In the genomic region with DNA sequence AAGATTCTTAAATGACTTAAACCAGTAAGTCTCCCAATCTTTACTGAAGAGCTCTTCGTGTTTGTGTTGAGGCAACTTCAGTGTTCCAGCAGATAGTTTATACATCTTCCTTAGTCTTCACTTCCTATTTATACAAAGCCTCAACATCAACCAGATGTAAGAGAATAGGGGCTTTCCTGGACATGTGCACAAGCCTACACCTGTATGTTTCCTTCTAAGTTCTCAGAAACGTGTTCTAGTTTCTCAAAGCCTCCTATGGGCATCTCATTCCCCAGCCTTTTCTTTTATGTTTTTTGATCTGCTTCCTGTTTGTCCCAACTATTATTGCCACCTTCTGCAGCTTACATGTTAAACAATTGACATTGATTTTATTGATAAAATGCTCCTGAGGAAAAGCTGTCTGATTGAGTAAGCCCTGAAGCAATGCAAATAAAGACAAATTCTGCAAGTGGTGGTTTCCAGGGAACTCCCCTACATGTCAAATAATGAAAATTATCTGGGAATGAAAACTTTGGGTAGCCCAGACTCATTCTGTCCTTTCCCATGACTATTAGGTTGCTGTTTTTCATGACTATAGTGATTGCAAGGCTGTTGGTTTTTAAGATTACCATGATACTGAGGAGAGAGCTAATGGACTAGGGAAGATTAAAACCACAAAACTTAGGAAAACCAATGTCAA, we compare ENCODE assay signal across 9 cellular contexts.
DNase-seq lines count a peak whose midpoint lies in the region; ATAC-seq and TF ChIP-seq lines count a peak whose summit lies in the region.
"Had no signal": no experiment of that assay in that cellular context is flagged by ENCODE, and none has a peak within 500 bp of the region (broad histone marks: within the 10 kb centered on the region; RNA-seq: fewer than 3 reads in every experiment).

No MANE protein-coding gene starts in this region.

- H3K27me3 Mint-ChIP-seq in stimulated activated naive CD8-positive, alpha-beta T cell treated with anti-CD3 and anti-CD28 coated beads, Interleukin-15, amount 100 ng/mL, for 72 hours, result peaks cover 7% of the 10 kb centered on the region

- DNase-seq in mammary epithelial cell (peak; percentile 38), breast epithelium (ENCODE audit: low spot score in 2 of 2) (no peak), coronary artery (ENCODE audit: low spot score) (no peak), KBM-7 (no peak), upper lobe of left lung (no peak)
- DNase-seq in stimulated activated naive CD8-positive, alpha-beta T cell treated with anti-CD3 and anti-CD28 coated beads, Interleukin-15, amount 100 ng/mL, for 72 hours, result no peak
- DNase-seq: NCI-H2029 had no signal

- H3K9me3 Mint-ChIP-seq in stimulated activated naive CD8-positive, alpha-beta T cell treated with anti-CD3 and anti-CD28 coated beads, Interleukin-15, amount 100 ng/mL, for 72 hours, result peaks cover 32 to 37% of the 10 kb centered on the region in 2 donors

- TF ChIP-seq EP300 in upper lobe of left lung (IDR thresholded peaks at IDR 0.05), result no peak

- intact Hi-C loops in mammary epithelial cell (cut with micrococcal nuclease) (no loop called here), breast epithelium (cut with DNase I; ENCODE audit: low total_unique reads) (no loop called here)

- no peak overlapping the region for H3K9ac ChIP-seq in mammary epithelial cell (ENCODE audit: insufficient read depth, low read length)

- H3K36me3 ChIP-seq in mammary epithelial cell (ENCODE audit: insufficient read depth, low read length) (no peaks in the 10 kb centered on the region), breast epithelium (no peaks in the 10 kb centered on the region), upper lobe of left lung (no peaks in the 10 kb centered on the region)

- in situ Hi-C loops in mammary epithelial cell (cut with MboI; ENCODE audit: low sequenced_read_pairs in 2 of 2), result no loop called here
- in situ Hi-C loops in KBM-7 (cut with MboI; ENCODE audit: low pct_unique_long_range_greater_than_20kb, low sequenced_read_pairs), result no loop called here

- H4K20me1 ChIP-seq in mammary epithelial cell (ENCODE audit: insufficient read depth, low read length), result no peaks in the 10 kb centered on the region

- peak overlapping the region in 1 of 2 donors; percentile 21 for H3K27ac Mint-ChIP-seq in stimulated activated naive CD8-positive, alpha-beta T cell treated with anti-CD3 and anti-CD28 coated beads, Interleukin-15, amount 100 ng/mL, for 72 hours

- no peaks in the 10 kb centered on the region for H3K79me2 ChIP-seq in mammary epithelial cell (ENCODE audit: insufficient read depth, low read length)

- no peaks in the 10 kb centered on the region for H3K9me3 ChIP-seq in mammary epithelial cell (replicated peaks; ENCODE audit: insufficient read depth, low read length)
- peaks cover 0 to 4% of the 10 kb centered on the region in 2 donors for H3K9me3 ChIP-seq in breast epithelium
- H3K9me3 ChIP-seq in upper lobe of left lung, result no peaks in the 10 kb centered on the region

- no peak overlapping the region for H3K4me2 ChIP-seq in mammary epithelial cell (ENCODE audit: insufficient read depth, low read depth, low read length)

- H3K4me1 ChIP-seq in mammary epithelial cell (ENCODE audit: insufficient read depth, low read length) (peaks cover 18% of the 10 kb centered on the region), breast epithelium (no peaks in the 10 kb centered on the region), upper lobe of left lung (no peaks in the 10 kb centered on the region)

- ATAC-seq in HG02571 (IDR thresholded peaks at IDR 0.05; ENCODE audit: unreplicated experiment) (peak; percentile 64), HG03469 (IDR thresholded peaks at IDR 0.05; ENCODE audit: unreplicated experiment) (peak; percentile 40), upper lobe of left lung (ENCODE audit: low FRiP score in 2 of 2) (no peak)
- peak; percentile 38 for ATAC-seq in stimulated activated naive CD8-positive, alpha-beta T cell treated with anti-CD3 and anti-CD28 coated beads, Interleukin-15, amount 100 ng/mL, for 72 hours

- dilution Hi-C loops in mammary epithelial cell (cut with HindIII; ENCODE audit: low sequenced_read_pairs), result no loop called here

- TF ChIP-seq CTCF in mammary epithelial cell (conservative IDR thresholded peaks at IDR 0.05 in 1 of 2, IDR thresholded peaks at IDR 0.05 in 1 of 2; ENCODE audit: extremely low read depth in 1 of 2, insufficient read depth in 1 of 2, low read depth in 1 of 2, low read length in 2 of 2) (no peak), breast epithelium (IDR thresholded peaks at IDR 0.05) (no peak), coronary artery (IDR thresholded peaks at IDR 0.05) (no peak), upper lobe of left lung (IDR thresholded peaks at IDR 0.05) (no peak)

- CTCF ChIA-PET in mammary epithelial cell (lab: Charles Lee; ENCODE audit: low non-redundant PET), result no interaction called here

- WGBS in mammary epithelial cell (ENCODE audit: low coverage, missing lambda C conversion rate), result 100% methylated on average over 2 of the region's 2 CpGs
- 68 to 75% methylated on average over 2 of the region's 2 CpGs for WGBS in upper lobe of left lung, 2 donors

- H3K27ac ChIP-seq in mammary epithelial cell (ENCODE audit: insufficient read depth, low read depth, low read length) (no peak overlapping the region), breast epithelium (no peak overlapping the region), coronary artery (no peak overlapping the region), upper lobe of left lung (no peak overlapping the region)

- H3K4me3 ChIP-seq in mammary epithelial cell (replicated peaks in 1 of 3; ENCODE audit: insufficient read depth in 1 of 3, low read depth in 2 of 3, low read length in 3 of 3), result no peak overlapping the region
- no peak overlapping the region for H3K4me3 ChIP-seq in breast epithelium
- no peak overlapping the region for H3K4me3 ChIP-seq in coronary artery
- H3K4me3 ChIP-seq in upper lobe of left lung, result no peak overlapping the region

- TF ChIP-seq POLR2A in breast epithelium (IDR thresholded peaks at IDR 0.05) (no peak), upper lobe of left lung (IDR thresholded peaks at IDR 0.05) (no peak)

- no peaks in the 10 kb centered on the region for H3K27me3 ChIP-seq in mammary epithelial cell (ENCODE audit: insufficient read depth, low read length)
- no peaks in the 10 kb centered on the region for H3K27me3 ChIP-seq in breast epithelium
- no peaks in the 10 kb centered on the region for H3K27me3 ChIP-seq in upper lobe of left lung

- BruUV-seq in mammary epithelial cell (replicated peaks; lab: Mats Ljungman, UMichigan), result no TSS peak

- H3K4me1 Mint-ChIP-seq in stimulated activated naive CD8-positive, alpha-beta T cell treated with anti-CD3 and anti-CD28 coated beads, Interleukin-15, amount 100 ng/mL, for 72 hours, result peaks cover 14% of the 10 kb centered on the region

- H2AFZ ChIP-seq in mammary epithelial cell (ENCODE audit: low read depth, low read length), result peak overlapping the region; percentile 48

- H3K4me3 Mint-ChIP-seq in stimulated activated naive CD8-positive, alpha-beta T cell treated with anti-CD3 and anti-CD28 coated beads, Interleukin-15, amount 100 ng/mL, for 72 hours, result no peak overlapping the region

Comparison
In these comparisons a context has a peak if more than half of its experiments do, and no peak if none do; other contexts are left out.
1. ATAC-seq: peak in HG02571 (single experiment), HG03469 (single experiment) and stimulated activated naive CD8-positive, alpha-beta T cell treated with anti-CD3 and anti-CD28 coated beads, Interleukin-15, amount 100 ng/mL, for 72 hours (single experiment); none in upper lobe of left lung (0 of 2).